Comparison of ENCODE assay signal across 1 cellular context in the genomic region with DNA sequence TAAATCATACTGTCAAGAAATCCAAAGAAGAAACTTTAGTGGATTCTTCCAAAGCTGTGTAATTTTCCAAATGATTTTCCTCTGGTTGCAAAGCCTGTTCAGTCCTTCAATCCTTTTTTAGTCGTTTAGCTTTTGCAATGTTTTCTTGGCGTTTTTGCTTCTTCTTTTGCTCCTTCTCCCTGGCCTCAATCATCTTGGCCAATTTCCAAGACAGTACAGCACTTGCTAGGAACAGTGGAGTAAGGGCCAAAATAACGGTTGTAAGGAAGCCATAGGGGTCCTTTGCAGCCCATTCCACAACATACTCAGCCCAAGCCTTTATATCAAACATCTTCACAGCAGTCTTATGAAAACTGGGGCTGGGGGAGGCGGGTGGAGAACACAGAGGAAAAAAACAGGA.
TF ChIP-seq lines count a peak whose summit lies in the region.

No MANE protein-coding gene starts in this region.

TF ChIP-seq in IMR-90, 13 proteins besides CTCF, POLR2A, EP300 and RAD21:
- TF ChIP-seq RFX5 (IDR thresholded peaks at IDR 0.05; ENCODE audit: low read depth, low read length): no peak
- TF ChIP-seq MAZ (IDR thresholded peaks at IDR 0.05; ENCODE audit: borderline replicate concordance, low read depth, low read length): no peak
- no peak for TF ChIP-seq ELK1 (IDR thresholded peaks at IDR 0.05; ENCODE audit: borderline replicate concordance, low read depth, low read length)
- TF ChIP-seq MAFK (IDR thresholded peaks at IDR 0.05; ENCODE audit: low read depth, low read length): no peak
- no peak for TF ChIP-seq RCOR1 (IDR thresholded peaks at IDR 0.05; ENCODE audit: insufficient replicate concordance, low read length)
- TF ChIP-seq SMC3 (IDR thresholded peaks at IDR 0.05; ENCODE audit: low read depth, low read length): no peak
